In genomic region chr15:55694652-55695150, GRCh38 we compare ENCODE assay signal across 10 cellular contexts. TPM values are rescaled to one million over a fixed set of nuclear protein-coding genes. Genes with fewer than 3 reads are reported as not detected.
DNase-seq lines count a peak whose midpoint lies in the region; ATAC-seq and TF ChIP-seq lines count a peak whose summit lies in the region.
"Had no signal": no experiment of that assay in that cellular context is flagged by ENCODE, and none has a peak within 500 bp of the region (broad histone marks: within the 10 kb centered on the region; RNA-seq: fewer than 3 reads in every experiment).

No MANE protein-coding gene starts in this region.

- H3K4me1 Mint-ChIP-seq in mesothelial cell of epicardium: peaks cover 18% of the 10 kb centered on the region

- H3K4me3 Mint-ChIP-seq in mesothelial cell of epicardium: peak overlapping the region; percentile 6
- H3K4me3 Mint-ChIP-seq: dendritic cell treated with granulocyte-macrophage colony-stimulating factor and Interleukin-4, amounts not matched to agents 40 ng/mL and 50 ng/mL, for 4 days had no signal

- no peak overlapping the region for H3K4me2 ChIP-seq in GM23248 (ENCODE audit: unreplicated experiment)

- 59 to 60% methylated on average over 4 of the region's 4 CpGs for WGBS in GM23248 (ENCODE audit: low coverage in 1 of 2, low lambda C conversion rate in 2 of 2, missing lambda C conversion rate in 2 of 2), 2 experiments
- 58 to 71% (median 59%) methylated on average over 4 of the region's 4 CpGs for WGBS in psoas muscle, 3 donors

- peaks cover 2% of the 10 kb centered on the region; the same call in 1 of the 2 replicates for H3K27me3 ChIP-seq in GM23248 (replicated peaks; ENCODE audit: insufficient read depth)
- H3K27me3 ChIP-seq in psoas muscle (ENCODE audit: insufficient read depth in 3 of 3, low read length in 2 of 3): no peaks in the 10 kb centered on the region

- H3K36me3 ChIP-seq in GM23248 (ENCODE audit: low read depth) (no peaks in the 10 kb centered on the region), psoas muscle (ENCODE audit: insufficient read depth in 1 of 2, low read depth in 1 of 2) (no peaks in the 10 kb centered on the region)

- H4K20me1 ChIP-seq in GM23248 (ENCODE audit: insufficient read depth): no peaks in the 10 kb centered on the region

- no peak for TF ChIP-seq CTCF in mesothelial cell of epicardium (IDR thresholded peaks at IDR 0.05; ENCODE audit: unreplicated experiment)
- no peak for TF ChIP-seq CTCF in psoas muscle (IDR thresholded peaks at IDR 0.05)

- no peaks in the 10 kb centered on the region for H3K9me2 ChIP-seq in GM23248 (ENCODE audit: insufficient read depth)

- H2AFZ ChIP-seq in GM23248: no peak overlapping the region

- in situ Hi-C loops in GM23248 (cut with MboI): no loop called here
- in situ Hi-C loops in G401 (cut with HindIII; ENCODE audit: low sequenced_read_pairs): no loop called here

- no peaks in the 10 kb centered on the region for H3K9me3 Mint-ChIP-seq in mesothelial cell of epicardium
- H3K9me3 Mint-ChIP-seq: dendritic cell treated with granulocyte-macrophage colony-stimulating factor and Interleukin-4, amounts not matched to agents 40 ng/mL and 50 ng/mL, for 4 days had no signal

- intact Hi-C loops in psoas muscle (cut with DNase I): no loop called here

- no peak overlapping the region for H3K9ac ChIP-seq in GM23248

- no peaks in the 10 kb centered on the region for H3K9me3 ChIP-seq in GM23248 (ENCODE audit: low read depth)
- no peaks in the 10 kb centered on the region for H3K9me3 ChIP-seq in psoas muscle

- H3K27ac Mint-ChIP-seq in mesothelial cell of epicardium: peak overlapping the region; percentile 55
- H3K27ac Mint-ChIP-seq: dendritic cell treated with granulocyte-macrophage colony-stimulating factor and Interleukin-4, amounts not matched to agents 40 ng/mL and 50 ng/mL, for 4 days had no signal

- H3K4me1 ChIP-seq in GM23248 (ENCODE audit: insufficient read depth) (no peaks in the 10 kb centered on the region), psoas muscle (no peaks in the 10 kb centered on the region)

- peaks cover 3% of the 10 kb centered on the region for H3K36me3 Mint-ChIP-seq in mesothelial cell of epicardium

- H3K79me2 ChIP-seq in GM23248 (ENCODE audit: insufficient read depth): no peaks in the 10 kb centered on the region

- H3K27ac ChIP-seq in GM23248 (no peak overlapping the region), psoas muscle (no peak overlapping the region)

- peak; percentile 96 for ATAC-seq in GM18870 (IDR thresholded peaks at IDR 0.05; ENCODE audit: unreplicated experiment)
- ATAC-seq in HG02763 (IDR thresholded peaks at IDR 0.05; ENCODE audit: unreplicated experiment): peak; percentile 77
- ATAC-seq in psoas muscle: no peak

- DNase-seq in NCI-H460 (ENCODE audit: extremely low read depth, low read depth) (peak; percentile 11), mesothelial cell of epicardium (ENCODE audit: low spot score in 2 of 2, unreplicated experiment in 2 of 2) (no peak), AML-193 (lab: John Stamatoyannopoulos, UW) (no peak), GM23248 (no peak), G401 (ENCODE audit: low spot score) (no peak), psoas muscle (no peak)
- DNase-seq: NCI-H1105 had no signal

- H3F3A ChIP-seq in GM23248 (ENCODE audit: insufficient read depth): no peaks in the 10 kb centered on the region

- no peak overlapping the region for H3K4me3 ChIP-seq in GM23248
- H3K4me3 ChIP-seq in psoas muscle: no peak overlapping the region

- no peaks in the 10 kb centered on the region for H3K27me3 Mint-ChIP-seq in mesothelial cell of epicardium (ENCODE audit: low read depth)
- H3K27me3 Mint-ChIP-seq: dendritic cell treated with granulocyte-macrophage colony-stimulating factor and Interleukin-4, amounts not matched to agents 40 ng/mL and 50 ng/mL, for 4 days had no signal

RNA-seq across cellular contexts. Expression of gene PRTG, which starts 48.3 kb away (rescaled TPM):
- total RNA-seq in NCI-H460 (2014; rRNA removed; shearing (Covaris generic)): 13.4 and 14.3 TPM in 2 replicates
- 21.9 and 27.1 TPM in 2 replicates for polyA plus RNA-seq in NCI-H460 (2014; cell fraction: nucleus; rRNA removed)
- total RNA-seq in mesothelial cell of epicardium (14.2 to 17.5 TPM (median 16.9 TPM) in 3 replicates), psoas muscle (1 to 10 TPM in 2 of 4 donors, under 1 TPM in 2; 0.46 to 1.1 (median 1.00) TPM)
- total RNA-seq in GM23248 (2014; rRNA removed; shearing (Covaris generic)): under 0.01 TPM in 1 of 2 replicates, not detected in the other
- polyA plus RNA-seq in GM23248 (2016; fragmentation: Nextera tagmentation; extraction: Ambion mirVana) (not detected in 2 replicates), psoas muscle (under 1 TPM; 0.15 to 0.25 (median 0.17) TPM)
- 35.5 and 45.9 TPM in 2 replicates for total RNA-seq in G401 (2014; rRNA removed; shearing (Covaris generic))

Comparison
In these comparisons a context has a peak if more than half of its experiments do, and no peak if none do; other contexts are left out.
1. ATAC-seq: peak in GM18870 (single experiment) and HG02763 (single experiment); none in psoas muscle (0 of 4).